Comparison of ENCODE assay signal across 9 cellular contexts in genomic region chr7:92766461-92767003, GRCh38.
A peak's percentile ranks its signal among the peaks of the same experiment; 100 is the strongest.
DNase-seq lines count a peak whose midpoint lies in the region; ATAC-seq and TF ChIP-seq lines count a peak whose summit lies in the region.
"Had no signal": no experiment of that assay in that cellular context is flagged by ENCODE, and none has a peak within 500 bp of the region (broad histone marks: within the 10 kb centered on the region; RNA-seq: fewer than 3 reads in every experiment).

No MANE protein-coding gene starts in this region.

- H3K27ac ChIP-seq in cardiac muscle cell (peak overlapping the region; percentile 81), subcutaneous abdominal adipose tissue (ENCODE audit: low read depth, low read length) (peak overlapping the region; percentile 5)

- CTCF ChIA-PET in activated CD4-positive, alpha-beta memory T cell treated with anti-CD3 and anti-CD28 coated beads for 36 hours (lab: Charles Lee), result interaction anchor here (0.7 to 2.4 kb wide), 3 partner anchors 32 to 178 kb away, joined by 3 to 9 read pairs (median 3); no protein-coding TSS in a partner anchor
- CTCF ChIA-PET in activated CD4-positive, alpha-beta memory T cell treated with anti-CD3 and anti-CD28 coated beads, Interleukin-2, amount 10 ng/mL, durations not matched to agents 7 days and 5 days (lab: Charles Lee), result interaction anchor here (1.1 to 2.2 kb wide), 3 partner anchors 9 to 19 kb away, joined by 3 to 6 read pairs (median 4); no protein-coding TSS in a partner anchor

- H3K9me3 ChIP-seq in T-helper 17 cell (ENCODE audit: control insufficient read depth, low read length, poor library complexity, severe bottlenecking) (no peaks in the 10 kb centered on the region), cardiac muscle cell (ENCODE audit: low read depth) (no peaks in the 10 kb centered on the region), subcutaneous abdominal adipose tissue (ENCODE audit: control insufficient read depth in 5 of 5, low read length in 5 of 5) (no peaks in the 10 kb centered on the region)

- no peak for TF ChIP-seq CTCF in cardiac muscle cell (IDR thresholded peaks at IDR 0.05; ENCODE audit: low read depth, low read length)

- POLR2A ChIA-PET in activated CD4-positive, alpha-beta memory T cell treated with anti-CD3 and anti-CD28 coated beads for 36 hours (lab: Charles Lee), result interaction anchor here (1.0 to 1.7 kb wide), 5 partner anchors 12 to 70 kb away, joined by 4 to 6 read pairs (median 5); partner anchors contain the start of gene CDK6
- POLR2A ChIA-PET in activated CD4-positive, alpha-beta memory T cell treated with anti-CD3 and anti-CD28 coated beads, Interleukin-2, amount 10 ng/mL, durations not matched to agents 7 days and 5 days (lab: Charles Lee), result interaction anchor here (0.8 to 1.8 kb wide), 5 partner anchors 16 to 144 kb away, joined by 3 to 5 read pairs (median 3); no protein-coding TSS in a partner anchor

- intact Hi-C loops in activated CD4-positive, alpha-beta memory T cell treated with anti-CD3 and anti-CD28 coated beads for 36 hours (cut with micrococcal nuclease), result loop anchor here (5.0 kb wide), 1 partner anchor 74 kb away; no protein-coding TSS in a partner anchor

- H3K4me1 ChIP-seq in cardiac muscle cell (ENCODE audit: low read depth) (peaks cover 32% of the 10 kb centered on the region), subcutaneous abdominal adipose tissue (ENCODE audit: control insufficient read depth in 5 of 5, insufficient read depth in 5 of 5, low read length in 5 of 5) (peaks cover 0 to 11% (median 4%) of the 10 kb centered on the region in 5 donors)

- no peak for DNase-seq in activated CD4-positive, alpha-beta memory T cell treated with anti-CD3 and anti-CD28 coated beads for 36 hours
- no peak for DNase-seq in activated CD4-positive, alpha-beta memory T cell treated with anti-CD3 and anti-CD28 coated beads, Interleukin-2, amount 10 ng/mL, durations not matched to agents 7 days and 5 days
- no peak for DNase-seq in T-helper 17 cell
- DNase-seq in cardiac muscle cell (ENCODE audit: low read depth in 1 of 2, low spot score in 1 of 2), result peak; percentile 36 to 51
- no peak for DNase-seq in NK-92 (lab: John Stamatoyannopoulos, UW; ENCODE audit: unreplicated experiment)
- DNase-seq: CD4-positive, CD25-positive, alpha-beta regulatory T cell had no signal

- H3K36me3 Mint-ChIP-seq in activated CD4-positive, alpha-beta memory T cell treated with anti-CD3 and anti-CD28 coated beads for 36 hours, result peaks cover 42% of the 10 kb centered on the region
- peaks cover 46% of the 10 kb centered on the region for H3K36me3 Mint-ChIP-seq in activated CD4-positive, alpha-beta memory T cell treated with anti-CD3 and anti-CD28 coated beads, Interleukin-2, amount 10 ng/mL, durations not matched to agents 7 days and 5 days (ENCODE audit: low read depth)
- peaks cover 12% of the 10 kb centered on the region for H3K36me3 Mint-ChIP-seq in T-helper 17 cell (ENCODE audit: low read depth)

- peak overlapping the region; percentile 83 for H3K27ac Mint-ChIP-seq in activated CD4-positive, alpha-beta memory T cell treated with anti-CD3 and anti-CD28 coated beads for 36 hours
- no peak overlapping the region for H3K27ac Mint-ChIP-seq in activated CD4-positive, alpha-beta memory T cell treated with anti-CD3 and anti-CD28 coated beads, Interleukin-2, amount 10 ng/mL, durations not matched to agents 7 days and 5 days
- peak overlapping the region; percentile 81 for H3K27ac Mint-ChIP-seq in T-helper 17 cell

- peak overlapping the region; percentile 10 for H3K4me3 Mint-ChIP-seq in activated CD4-positive, alpha-beta memory T cell treated with anti-CD3 and anti-CD28 coated beads for 36 hours
- H3K4me3 Mint-ChIP-seq in activated CD4-positive, alpha-beta memory T cell treated with anti-CD3 and anti-CD28 coated beads, Interleukin-2, amount 10 ng/mL, durations not matched to agents 7 days and 5 days, result no peak overlapping the region
- H3K4me3 Mint-ChIP-seq in T-helper 17 cell, result no peak overlapping the region
- H3K4me3 Mint-ChIP-seq: CD4-positive, CD25-positive, alpha-beta regulatory T cell had no signal

- no peak overlapping the region for H3K9ac ChIP-seq in subcutaneous abdominal adipose tissue (ENCODE audit: low read length in 5 of 5)

- peaks cover 73% of the 10 kb centered on the region for H3K4me1 Mint-ChIP-seq in activated CD4-positive, alpha-beta memory T cell treated with anti-CD3 and anti-CD28 coated beads for 36 hours (ENCODE audit: low read depth)
- H3K4me1 Mint-ChIP-seq in activated CD4-positive, alpha-beta memory T cell treated with anti-CD3 and anti-CD28 coated beads, Interleukin-2, amount 10 ng/mL, durations not matched to agents 7 days and 5 days, result peaks cover 63% of the 10 kb centered on the region
- H3K4me1 Mint-ChIP-seq in T-helper 17 cell, result peaks cover 33% of the 10 kb centered on the region

- ATAC-seq in T-helper 17 cell, result no peak
- no peak for ATAC-seq in GM19035 (IDR thresholded peaks at IDR 0.05; ENCODE audit: unreplicated experiment)
- ATAC-seq in HG02970 (IDR thresholded peaks at IDR 0.05; ENCODE audit: low FRiP score, unreplicated experiment), result no peak

- no peaks in the 10 kb centered on the region for H3K27me3 Mint-ChIP-seq in activated CD4-positive, alpha-beta memory T cell treated with anti-CD3 and anti-CD28 coated beads for 36 hours
- H3K27me3 Mint-ChIP-seq in activated CD4-positive, alpha-beta memory T cell treated with anti-CD3 and anti-CD28 coated beads, Interleukin-2, amount 10 ng/mL, durations not matched to agents 7 days and 5 days, result no peaks in the 10 kb centered on the region
- no peaks in the 10 kb centered on the region for H3K27me3 Mint-ChIP-seq in T-helper 17 cell
- H3K27me3 Mint-ChIP-seq: CD4-positive, CD25-positive, alpha-beta regulatory T cell had no signal

- no peaks in the 10 kb centered on the region for H3K27me3 ChIP-seq in cardiac muscle cell
- no peaks in the 10 kb centered on the region for H3K27me3 ChIP-seq in subcutaneous abdominal adipose tissue (ENCODE audit: control insufficient read depth in 5 of 5, insufficient read depth in 4 of 5, low read length in 5 of 5)

- no peaks in the 10 kb centered on the region for H3K36me3 ChIP-seq in cardiac muscle cell
- peaks cover 0 to 3% (median 0%) of the 10 kb centered on the region in 5 donors for H3K36me3 ChIP-seq in subcutaneous abdominal adipose tissue (ENCODE audit: control insufficient read depth in 5 of 5, insufficient read depth in 5 of 5, low read length in 5 of 5)

- no peak overlapping the region for H3K4me3 ChIP-seq in cardiac muscle cell
- no peak overlapping the region for H3K4me3 ChIP-seq in subcutaneous abdominal adipose tissue (ENCODE audit: low read depth in 1 of 5, low read length in 5 of 5)

- H3K9me3 Mint-ChIP-seq in activated CD4-positive, alpha-beta memory T cell treated with anti-CD3 and anti-CD28 coated beads for 36 hours, result no peaks in the 10 kb centered on the region
- H3K9me3 Mint-ChIP-seq in activated CD4-positive, alpha-beta memory T cell treated with anti-CD3 and anti-CD28 coated beads, Interleukin-2, amount 10 ng/mL, durations not matched to agents 7 days and 5 days, result no peaks in the 10 kb centered on the region

Comparison
In these comparisons a context has a peak if more than half of its experiments do, and no peak if none do; other contexts are left out.
1. DNase-seq: peak in cardiac muscle cell (2 of 2); none in activated CD4-positive, alpha-beta memory T cell treated with anti-CD3 and anti-CD28 coated beads for 36 hours (single experiment), activated CD4-positive, alpha-beta memory T cell treated with anti-CD3 and anti-CD28 coated beads, Interleukin-2, amount 10 ng/mL, durations not matched to agents 7 days and 5 days (single experiment), T-helper 17 cell (0 of 3) and NK-92 (single experiment).